In genomic region chr13:114096811-114097503, GRCh38 we compare ENCODE assay signal across 8 cellular contexts. TPM values are rescaled to one million over a fixed set of nuclear protein-coding genes. Genes with fewer than 3 reads are reported as not detected.
A peak's percentile ranks its signal among the peaks of the same experiment; 100 is the strongest.
DNase-seq lines count a peak whose midpoint lies in the region; ATAC-seq and TF ChIP-seq lines count a peak whose summit lies in the region.

No MANE protein-coding gene starts in this region.

- H3K4me3 Mint-ChIP-seq in CD14-positive monocyte (no peak overlapping the region), natural killer cell (peak overlapping the region; percentile 75)
- H3K4me3 Mint-ChIP-seq in activated CD4-positive, alpha-beta memory T cell treated with anti-CD3 and anti-CD28 coated beads, Interleukin-2, amount 10 ng/mL, durations not matched to agents 7 days and 5 days: no peak overlapping the region

- peaks cover 30 to 36% of the 10 kb centered on the region in 2 donors for H3K36me3 Mint-ChIP-seq in CD14-positive monocyte
- peaks cover 70% of the 10 kb centered on the region for H3K36me3 Mint-ChIP-seq in activated CD4-positive, alpha-beta memory T cell treated with anti-CD3 and anti-CD28 coated beads, Interleukin-2, amount 10 ng/mL, durations not matched to agents 7 days and 5 days (ENCODE audit: low read depth)
- peaks cover 17% of the 10 kb centered on the region for H3K36me3 Mint-ChIP-seq in natural killer cell

- H3K27ac ChIP-seq in mesenchymal stem cell (ENCODE audit: low read length, poor library complexity, severe bottlenecking) (no peak overlapping the region), esophagus squamous epithelium (no peak overlapping the region)

- TF ChIP-seq POLR2A in esophagus squamous epithelium (IDR thresholded peaks at IDR 0.05): no peak

- no peak overlapping the region for H3K4me3 ChIP-seq in mesenchymal stem cell (ENCODE audit: insufficient read depth in 1 of 2, low read depth in 1 of 2, low read length in 2 of 2)
- no peak overlapping the region for H3K4me3 ChIP-seq in esophagus squamous epithelium

- CTCF ChIA-PET in activated CD4-positive, alpha-beta memory T cell treated with anti-CD3 and anti-CD28 coated beads, Interleukin-2, amount 10 ng/mL, durations not matched to agents 7 days and 5 days (lab: Charles Lee): no interaction called here

- H3K9me3 Mint-ChIP-seq in CD14-positive monocyte (peaks cover 10 to 19% (median 17%) of the 10 kb centered on the region in 7 donors), natural killer cell (peaks cover 7 to 9% of the 10 kb centered on the region in 2 donors)
- peaks cover 33% of the 10 kb centered on the region for H3K9me3 Mint-ChIP-seq in activated CD4-positive, alpha-beta memory T cell treated with anti-CD3 and anti-CD28 coated beads, Interleukin-2, amount 10 ng/mL, durations not matched to agents 7 days and 5 days

- peak overlapping the region in 2 of 7 donors; percentile 23 for H3K27ac Mint-ChIP-seq in CD14-positive monocyte
- H3K27ac Mint-ChIP-seq in activated CD4-positive, alpha-beta memory T cell treated with anti-CD3 and anti-CD28 coated beads, Interleukin-2, amount 10 ng/mL, durations not matched to agents 7 days and 5 days: peak overlapping the region; percentile 34
- peak overlapping the region; percentile 81 to 87 for H3K27ac Mint-ChIP-seq in natural killer cell

- no peak for TF ChIP-seq CTCF in CD14-positive monocyte (IDR thresholded peaks at IDR 0.05)
- TF ChIP-seq CTCF in natural killer cell (IDR thresholded peaks at IDR 0.05): no peak
- no peak for TF ChIP-seq CTCF in esophagus squamous epithelium (IDR thresholded peaks at IDR 0.05)

- H3K27me3 Mint-ChIP-seq in CD14-positive monocyte (ENCODE audit: low read depth in 3 of 3) (no peaks in the 10 kb centered on the region), natural killer cell (ENCODE audit: low read depth in 2 of 2) (no peaks in the 10 kb centered on the region)
- no peaks in the 10 kb centered on the region for H3K27me3 Mint-ChIP-seq in activated CD4-positive, alpha-beta memory T cell treated with anti-CD3 and anti-CD28 coated beads, Interleukin-2, amount 10 ng/mL, durations not matched to agents 7 days and 5 days

- H2BK15ac ChIP-seq in mesenchymal stem cell (ENCODE audit: low read depth, poor library complexity, severe bottlenecking): no peak overlapping the region

- H3K18ac ChIP-seq in mesenchymal stem cell (ENCODE audit: low read depth in 1 of 2, low read length in 2 of 2): no peak overlapping the region

- H3K27me3 ChIP-seq in mesenchymal stem cell (ENCODE audit: control insufficient read depth in 1 of 2, insufficient read depth in 1 of 2, low read length in 2 of 2) (no peaks in the 10 kb centered on the region), esophagus squamous epithelium (peaks cover 0 to 25% (median 0%) of the 10 kb centered on the region in 4 donors)

- H2BK120ac ChIP-seq in mesenchymal stem cell (ENCODE audit: low read depth, low read length): no peak overlapping the region

- no peak overlapping the region for H3K4ac ChIP-seq in mesenchymal stem cell (ENCODE audit: low read depth in 1 of 2, low read length in 2 of 2)

- POLR2A ChIA-PET in activated CD4-positive, alpha-beta memory T cell treated with anti-CD3 and anti-CD28 coated beads, Interleukin-2, amount 10 ng/mL, durations not matched to agents 7 days and 5 days (lab: Charles Lee): no interaction called here

- H3K36me3 ChIP-seq in mesenchymal stem cell (ENCODE audit: control insufficient read depth in 1 of 2, insufficient read depth in 2 of 2, low read depth in 1 of 2, low read length in 2 of 2) (peaks cover 3 to 40% of the 10 kb centered on the region in 2 experiments), esophagus squamous epithelium (no peaks in the 10 kb centered on the region)

- no peak overlapping the region for H2AK5ac ChIP-seq in mesenchymal stem cell (ENCODE audit: low read length, severe bottlenecking)

- H3K14ac ChIP-seq in mesenchymal stem cell (ENCODE audit: low read length in 2 of 2): no peak overlapping the region

- intact Hi-C loops in CD14-positive monocyte (cut with micrococcal nuclease) (no loop called here), natural killer cell (cut with micrococcal nuclease) (no loop called here), esophagus squamous epithelium (cut with DNase I) (no loop called here)

- DNase-seq in CD14-positive monocyte (ENCODE audit: low spot score) (peak; percentile 35), DMS79 (lab: John Stamatoyannopoulos, UW) (peak; percentile 98), natural killer cell (no peak), mesenchymal stem cell (no peak), GM03348 (ENCODE audit: low spot score) (no peak), esophagus squamous epithelium (lab: John Stamatoyannopoulos, UW) (no peak)
- no peak for DNase-seq in activated CD4-positive, alpha-beta memory T cell treated with anti-CD3 and anti-CD28 coated beads, Interleukin-2, amount 10 ng/mL, durations not matched to agents 7 days and 5 days

- H3K9me3 ChIP-seq in mesenchymal stem cell (ENCODE audit: control insufficient read depth, low read length) (no peaks in the 10 kb centered on the region), esophagus squamous epithelium (peaks cover 0 to 2% (median 0%) of the 10 kb centered on the region in 3 donors)

- H3K4me1 ChIP-seq in mesenchymal stem cell (ENCODE audit: control insufficient read depth, insufficient read depth, low read depth, low read length): peaks cover 55% of the 10 kb centered on the region
- peaks cover 5 to 38% (median 15%) of the 10 kb centered on the region in 3 donors for H3K4me1 ChIP-seq in esophagus squamous epithelium

- H2BK12ac ChIP-seq in mesenchymal stem cell (ENCODE audit: low read length in 2 of 2): no peak overlapping the region

- no peak overlapping the region for H3K9ac ChIP-seq in mesenchymal stem cell (ENCODE audit: low read length)

- H4K91ac ChIP-seq in mesenchymal stem cell (ENCODE audit: low read length): no peak overlapping the region

- H3K4me2 ChIP-seq in mesenchymal stem cell (ENCODE audit: low read length, poor library complexity, severe bottlenecking): no peak overlapping the region

- no peak overlapping the region for H4K8ac ChIP-seq in mesenchymal stem cell (ENCODE audit: low read length)

- ATAC-seq in natural killer cell (no peak), GM18858 (IDR thresholded peaks at IDR 0.05; ENCODE audit: unreplicated experiment) (no peak)

- no peaks in the 10 kb centered on the region for H3K79me1 ChIP-seq in mesenchymal stem cell (replicated peaks; ENCODE audit: low read length, poor library complexity, severe bottlenecking)

- peaks cover 41% of the 10 kb centered on the region for H3K4me1 Mint-ChIP-seq in CD14-positive monocyte
- peaks cover 15% of the 10 kb centered on the region for H3K4me1 Mint-ChIP-seq in activated CD4-positive, alpha-beta memory T cell treated with anti-CD3 and anti-CD28 coated beads, Interleukin-2, amount 10 ng/mL, durations not matched to agents 7 days and 5 days
- H3K4me1 Mint-ChIP-seq in natural killer cell: peaks cover 85 to 86% of the 10 kb centered on the region in 2 donors

- H3K23ac ChIP-seq in mesenchymal stem cell (ENCODE audit: low read length in 2 of 2): no peak overlapping the region

- no peak overlapping the region for H2BK5ac ChIP-seq in mesenchymal stem cell (ENCODE audit: low read depth, low read length, poor library complexity, severe bottlenecking)

- no peak overlapping the region for H2AFZ ChIP-seq in mesenchymal stem cell (ENCODE audit: low read depth, low read length)

- 95% methylated on average over 28 of the region's 28 CpGs for WGBS in mesenchymal stem cell
- 84 to 85% methylated on average over 22 to 23 of the region's 28 CpGs for WGBS in esophagus squamous epithelium, 2 donors

RNA-seq across cellular contexts. Expression of gene RASA3, which starts 35.5 kb away (rescaled TPM):
- 10 to 100 TPM in 1 of 2 donors, 1 to 10 TPM in 1; 9.0 to 16.6 TPM for polyA plus RNA-seq in CD14-positive monocyte
- total RNA-seq in activated CD4-positive, alpha-beta memory T cell treated with anti-CD3 and anti-CD28 coated beads, Interleukin-2, amount 10 ng/mL, durations not matched to agents 7 days and 5 days: 10 to 100 TPM; 97.2 to 99.3 TPM
- total RNA-seq in natural killer cell (100 to 1,000 TPM; 252 to 277 (median 274) TPM), esophagus squamous epithelium (1 to 10 TPM; 1.4 to 8.8 (median 3.1) TPM)
- polyA plus RNA-seq in mesenchymal stem cell (2013, experiment 1 of 2): 44.2 TPM
- polyA plus RNA-seq in mesenchymal stem cell (2013, experiment 2 of 2): 43.9 TPM

Comparison
In these comparisons a context has a peak if more than half of its experiments do, and no peak if none do; other contexts are left out.
1. DNase-seq: peak in CD14-positive monocyte (single experiment) and DMS79 (single experiment); none in activated CD4-positive, alpha-beta memory T cell treated with anti-CD3 and anti-CD28 coated beads, Interleukin-2, amount 10 ng/mL, durations not matched to agents 7 days and 5 days (single experiment), natural killer cell (single experiment), mesenchymal stem cell (single experiment), GM03348 (single experiment) and esophagus squamous epithelium (single experiment).
2. RNA of gene RASA3, which starts 35.5 kb away (total RNA-seq): 252 to 277 TPM in natural killer cell and 97.2 to 99.3 TPM in activated CD4-positive, alpha-beta memory T cell treated with anti-CD3 and anti-CD28 coated beads, Interleukin-2, amount 10 ng/mL, durations not matched to agents 7 days and 5 days; 1.4 to 8.8 TPM in esophagus squamous epithelium; every median in the first group is over 10 times any median in the second.